In the genomic region with DNA sequence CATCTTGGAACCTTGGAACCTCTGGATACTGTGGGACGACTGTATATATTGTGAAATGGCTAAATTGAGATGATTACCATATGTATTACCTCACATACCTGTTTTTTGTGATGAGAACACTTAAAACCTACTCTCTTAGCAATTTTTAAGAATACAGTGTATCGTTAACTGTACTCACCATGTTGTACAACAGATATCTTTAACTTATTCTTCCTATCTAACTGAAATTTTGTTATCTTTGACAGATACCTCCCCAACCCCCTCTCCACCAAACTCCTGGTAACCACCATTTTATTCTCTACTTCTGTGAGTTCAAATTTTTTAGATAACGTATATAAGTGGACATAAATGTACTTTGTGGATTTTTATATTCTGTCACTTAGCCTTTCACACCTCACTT, we compare ENCODE assay signal across 21 cellular contexts.
DNase-seq lines count a peak whose midpoint lies in the region; ATAC-seq, FAIRE-seq and TF ChIP-seq lines count a peak whose summit lies in the region.
"Had no signal": no experiment of that assay in that cellular context is flagged by ENCODE, and none has a peak within 500 bp of the region (broad histone marks: within the 10 kb centered on the region; RNA-seq: fewer than 3 reads in every experiment).

No MANE protein-coding gene starts in this region.

- H3K4me1 ChIP-seq in BLaER1 (peaks cover 96% of the 10 kb centered on the region), OCI-LY1 (ENCODE audit: insufficient read depth, low read length, severe bottlenecking) (peaks cover 38% of the 10 kb centered on the region), K562 (replicated peaks in 1 of 2; ENCODE audit: control insufficient read depth in 2 of 2, insufficient read depth in 2 of 2, low read length in 2 of 2) (peaks cover 5 to 42% of the 10 kb centered on the region in 2 experiments; a peak in 4 of 5 replicates)

- WGBS in K562 (ENCODE audit: insufficient coverage, low coverage, missing lambda C conversion rate), result 6% methylated on average over 3 of the region's 3 CpGs

- H4K20me1 ChIP-seq in BLaER1 (peaks cover 99% of the 10 kb centered on the region), OCI-LY1 (ENCODE audit: insufficient read depth, low read length) (no peaks in the 10 kb centered on the region), K562 (replicated peaks; ENCODE audit: control insufficient read depth, insufficient read depth, low read length) (no peaks in the 10 kb centered on the region)

- peaks cover 73% of the 10 kb centered on the region for H3K79me2 ChIP-seq in OCI-LY1 (ENCODE audit: insufficient read depth, low read length)
- H3K79me2 ChIP-seq in K562 (ENCODE audit: control insufficient read depth, insufficient read depth, low read length), result peaks cover 89% of the 10 kb centered on the region

- peak; percentile 70 for TF ChIP-seq EP300 in K562 (IDR thresholded peaks at IDR 0.05; ENCODE audit: low read length)

- H3K27ac Mint-ChIP-seq in stimulated activated memory B cell treated with anti-CD40 and anti-IgM and Interleukin-4, amounts not matched to agents 10 μg/mL and 1 μg/mL and 100 μg/mL, for 72 hours, result peak overlapping the region; percentile 54
- H3K27ac Mint-ChIP-seq: CD14-positive monocyte; CD4-positive, alpha-beta memory T cell had no signal

- H3K27me3 Mint-ChIP-seq in stimulated activated memory B cell treated with anti-CD40 and anti-IgM and Interleukin-4, amounts not matched to agents 10 μg/mL and 1 μg/mL and 100 μg/mL, for 72 hours, result no peaks in the 10 kb centered on the region
- H3K27me3 Mint-ChIP-seq: CD4-positive, alpha-beta memory T cell; IgD-negative memory B cell had no signal

- H3K27me3 ChIP-seq in BLaER1, result no peaks in the 10 kb centered on the region
- no peaks in the 10 kb centered on the region for H3K27me3 ChIP-seq in OCI-LY1 (ENCODE audit: insufficient read depth, low read length)
- H3K27me3 ChIP-seq in K562 (ENCODE audit: control insufficient read depth in 2 of 2, insufficient read depth in 2 of 2, low read length in 2 of 2), result no peaks in the 10 kb centered on the region
- H3K27me3 ChIP-seq in brain microvascular endothelial cell (replicated peaks), result no peaks in the 10 kb centered on the region

- TF ChIP-seq CTCF in OCI-LY1 (IDR thresholded peaks at IDR 0.05; ENCODE audit: low read length), result no peak
- TF ChIP-seq CTCF in K562 (IDR thresholded peaks at IDR 0.05 in 2 of 3, conservative IDR thresholded peaks at IDR 0.05 in 1 of 3; ENCODE audit: insufficient read depth in 2 of 3, low read depth in 1 of 3, low read length in 3 of 3), result no peak
- no peak for TF ChIP-seq CTCF in brain microvascular endothelial cell (IDR thresholded peaks at IDR 0.05; ENCODE audit: low read depth, low read length, missing control alignments)

- no peaks in the 10 kb centered on the region for H3K9me3 ChIP-seq in BLaER1
- no peaks in the 10 kb centered on the region for H3K9me3 ChIP-seq in OCI-LY1 (ENCODE audit: low read length)
- H3K9me3 ChIP-seq in K562 (replicated peaks; ENCODE audit: control insufficient read depth, insufficient read depth, low read depth, low read length), result no peaks in the 10 kb centered on the region

- peak overlapping the region; percentile 4 for H3K4me2 ChIP-seq in BLaER1
- no peak overlapping the region for H3K4me2 ChIP-seq in OCI-LY1 (ENCODE audit: low read length)
- peak overlapping the region; percentile 20; the same call in 1 of the 2 replicates for H3K4me2 ChIP-seq in K562 (ENCODE audit: insufficient read depth, low read length)

- H3K9me2 ChIP-seq in OCI-LY1 (ENCODE audit: low read depth, low read length), result no peaks in the 10 kb centered on the region

- TF ChIP-seq POLR2A in K562 (conservative IDR thresholded peaks at IDR 0.05), result no peak

- peaks cover 45% of the 10 kb centered on the region for H3K36me3 Mint-ChIP-seq in stimulated activated memory B cell treated with anti-CD40 and anti-IgM and Interleukin-4, amounts not matched to agents 10 μg/mL and 1 μg/mL and 100 μg/mL, for 72 hours

- H3K9ac ChIP-seq in BLaER1 (no peak overlapping the region), OCI-LY1 (ENCODE audit: low read length) (no peak overlapping the region), K562 (ENCODE audit: insufficient read depth in 1 of 2, low read depth in 2 of 2, low read length in 2 of 2) (peak overlapping the region in 1 of 2 experiments; percentile 19; a peak in 1 of 4 replicates)
- H3K9ac ChIP-seq: GM23248 had no signal

- ATAC-seq in K562, result peak; percentile 48
- ATAC-seq in stimulated activated memory B cell treated with anti-CD40 and anti-IgM and Interleukin-4, amounts not matched to agents 10 μg/mL and 1 μg/mL and 100 μg/mL, for 72 hours, result no peak

- BruUV-seq in K562 (replicated peaks; lab: Mats Ljungman, UMichigan), result no TSS peak

- H3K9me1 ChIP-seq in K562 (ENCODE audit: control insufficient read depth, insufficient read depth, low read length), result no peaks in the 10 kb centered on the region

- H3K4me1 Mint-ChIP-seq in stimulated activated memory B cell treated with anti-CD40 and anti-IgM and Interleukin-4, amounts not matched to agents 10 μg/mL and 1 μg/mL and 100 μg/mL, for 72 hours, result peaks cover 46% of the 10 kb centered on the region
- H3K4me1 Mint-ChIP-seq: CD14-positive monocyte had no signal

- H3K4me3 ChIP-seq in BLaER1 (no peak overlapping the region), OCI-LY1 (ENCODE audit: low read depth, low read length, poor library complexity, severe bottlenecking) (no peak overlapping the region), K562 (no peak overlapping the region), brain microvascular endothelial cell (ENCODE audit: low read depth, low read length) (no peak overlapping the region)
- H3K4me3 ChIP-seq: GM23248 had no signal

- in situ Hi-C loops in K562 (cut with MboI), result no loop called here
- in situ Hi-C loops in brain microvascular endothelial cell (cut with HindIII; ENCODE audit: low pct_ligation_motif_present, low sequenced_read_pairs), result no loop called here

- H3F3A ChIP-seq in OCI-LY1 (ENCODE audit: insufficient read depth, low read length), result no peaks in the 10 kb centered on the region

- intact Hi-C loops in K562 (cut with micrococcal nuclease), result loop anchor here (5.0 kb wide), 3 partner anchors 35 to 110 kb away; no protein-coding TSS in a partner anchor

- DNase-seq in K562 (ENCODE audit: extremely low read depth in 1 of 4, low spot score in 3 of 4), result no peak
- no peak for DNase-seq in KG1 (lab: John Stamatoyannopoulos, UW)
- DNase-seq in midbrain (lab: John Stamatoyannopoulos, UW), result no peak
- no peak for DNase-seq in brain microvascular endothelial cell
- DNase-seq: ACHN; CD4-positive, alpha-beta memory T cell; DMS153; DMS79; GDM1; GM23248; HCEC 1CT had no signal

- H2AFZ ChIP-seq in OCI-LY1 (ENCODE audit: low read length), result no peak overlapping the region
- H2AFZ ChIP-seq in K562 (ENCODE audit: low read depth, low read length), result peak overlapping the region; percentile 37; the same call in 1 of the 2 replicates
- H2AFZ ChIP-seq: GM23248 had no signal

- H3K9me3 Mint-ChIP-seq in stimulated activated memory B cell treated with anti-CD40 and anti-IgM and Interleukin-4, amounts not matched to agents 10 μg/mL and 1 μg/mL and 100 μg/mL, for 72 hours, result no peaks in the 10 kb centered on the region
- H3K9me3 Mint-ChIP-seq: CD14-positive monocyte; CD4-positive, alpha-beta memory T cell; IgD-negative memory B cell had no signal

- no peak for FAIRE-seq in K562 (lab: Jason Lieb, UNC)
- FAIRE-seq: A204.1, GM12892, GM18507, H54, HTR-8/SVneo had no signal

- TF ChIP-seq RAD21 in K562 (CRISPR knock-in tag; conservative IDR thresholded peaks at IDR 0.05 in 1 of 2, IDR thresholded peaks at IDR 0.05 in 1 of 2), result no peak

- H3K36me3 ChIP-seq in BLaER1, result peaks cover 76% of the 10 kb centered on the region
- peaks cover 50% of the 10 kb centered on the region for H3K36me3 ChIP-seq in OCI-LY1 (ENCODE audit: insufficient read depth, low read length)
- H3K36me3 ChIP-seq in K562 (ENCODE audit: control insufficient read depth, insufficient read depth, low read length), result peaks cover 26% of the 10 kb centered on the region
- H3K36me3 ChIP-seq in brain microvascular endothelial cell (replicated peaks), result no peaks in the 10 kb centered on the region

- CTCF ChIA-PET in K562 (lab: Yijun Ruan, JAX; ENCODE audit: low intra/inter-chr PET ratio), result no interaction called here

- POLR2A ChIA-PET in K562 (lab: Yijun Ruan, JAX), result no interaction called here

- H3K27ac ChIP-seq in BLaER1 (no peak overlapping the region), OCI-LY1 (ENCODE audit: low read depth, low read length, poor library complexity, severe bottlenecking) (peak overlapping the region; percentile 26), K562 (ENCODE audit: extremely low read depth, low read depth, low read length) (peak overlapping the region; percentile 66; the same call in 2 of the 3 replicates), brain microvascular endothelial cell (no peak overlapping the region)
- H3K27ac ChIP-seq: GM23248 had no signal

- no peak overlapping the region for H3K4me3 Mint-ChIP-seq in stimulated activated memory B cell treated with anti-CD40 and anti-IgM and Interleukin-4, amounts not matched to agents 10 μg/mL and 1 μg/mL and 100 μg/mL, for 72 hours
- H3K4me3 Mint-ChIP-seq: CD14-positive monocyte; CD4-positive, alpha-beta memory T cell; IgD-negative memory B cell had no signal

TF ChIP-seq in K562, 482 proteins besides CTCF, POLR2A, EP300 and RAD21 (continues in another document):
- TF ChIP-seq KDM4B (IDR thresholded peaks at IDR 0.05; ENCODE audit: borderline replicate concordance in 2 of 2, low read depth in 1 of 2) (no peak), SMARCB1 (IDR thresholded peaks at IDR 0.05; ENCODE audit: insufficient read length, low read depth) (no peak), CBFA2T2 (conservative IDR thresholded peaks at IDR 0.05) (no peak), ZNF311 (CRISPR knock-in tag; IDR thresholded peaks at IDR 0.05) (peak; percentile 23; the same call in 1 of the 2 replicates), SREBF1 (IDR thresholded peaks at IDR 0.05; ENCODE audit: borderline replicate concordance, low read depth, low read length) (no peak)
- TF ChIP-seq, protein P1, sequence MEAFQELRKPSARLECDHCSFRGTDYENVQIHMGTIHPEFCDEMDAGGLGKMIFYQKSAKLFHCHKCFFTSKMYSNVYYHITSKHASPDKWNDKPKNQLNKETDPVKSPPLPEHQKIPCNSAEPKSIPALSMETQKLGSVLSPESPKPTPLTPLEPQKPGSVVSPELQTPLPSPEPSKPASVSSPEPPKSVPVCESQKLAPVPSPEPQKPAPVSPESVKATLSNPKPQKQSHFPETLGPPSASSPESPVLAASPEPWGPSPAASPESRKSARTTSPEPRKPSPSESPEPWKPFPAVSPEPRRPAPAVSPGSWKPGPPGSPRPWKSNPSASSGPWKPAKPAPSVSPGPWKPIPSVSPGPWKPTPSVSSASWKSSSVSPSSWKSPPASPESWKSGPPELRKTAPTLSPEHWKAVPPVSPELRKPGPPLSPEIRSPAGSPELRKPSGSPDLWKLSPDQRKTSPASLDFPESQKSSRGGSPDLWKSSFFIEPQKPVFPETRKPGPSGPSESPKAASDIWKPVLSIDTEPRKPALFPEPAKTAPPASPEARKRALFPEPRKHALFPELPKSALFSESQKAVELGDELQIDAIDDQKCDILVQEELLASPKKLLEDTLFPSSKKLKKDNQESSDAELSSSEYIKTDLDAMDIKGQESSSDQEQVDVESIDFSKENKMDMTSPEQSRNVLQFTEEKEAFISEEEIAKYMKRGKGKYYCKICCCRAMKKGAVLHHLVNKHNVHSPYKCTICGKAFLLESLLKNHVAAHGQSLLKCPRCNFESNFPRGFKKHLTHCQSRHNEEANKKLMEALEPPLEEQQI (IDR thresholded peaks at IDR 0.05), result peak; percentile 43

Comparison
In these comparisons a context has a peak if more than half of its experiments do, and no peak if none do; other contexts are left out.
1. H3K27ac ChIP-seq: peak in OCI-LY1 (single experiment) and K562 (single experiment); none in BLaER1 (single experiment) and brain microvascular endothelial cell (single experiment).